Comparison of ENCODE assay signal across 13 cellular contexts in the genomic region with DNA sequence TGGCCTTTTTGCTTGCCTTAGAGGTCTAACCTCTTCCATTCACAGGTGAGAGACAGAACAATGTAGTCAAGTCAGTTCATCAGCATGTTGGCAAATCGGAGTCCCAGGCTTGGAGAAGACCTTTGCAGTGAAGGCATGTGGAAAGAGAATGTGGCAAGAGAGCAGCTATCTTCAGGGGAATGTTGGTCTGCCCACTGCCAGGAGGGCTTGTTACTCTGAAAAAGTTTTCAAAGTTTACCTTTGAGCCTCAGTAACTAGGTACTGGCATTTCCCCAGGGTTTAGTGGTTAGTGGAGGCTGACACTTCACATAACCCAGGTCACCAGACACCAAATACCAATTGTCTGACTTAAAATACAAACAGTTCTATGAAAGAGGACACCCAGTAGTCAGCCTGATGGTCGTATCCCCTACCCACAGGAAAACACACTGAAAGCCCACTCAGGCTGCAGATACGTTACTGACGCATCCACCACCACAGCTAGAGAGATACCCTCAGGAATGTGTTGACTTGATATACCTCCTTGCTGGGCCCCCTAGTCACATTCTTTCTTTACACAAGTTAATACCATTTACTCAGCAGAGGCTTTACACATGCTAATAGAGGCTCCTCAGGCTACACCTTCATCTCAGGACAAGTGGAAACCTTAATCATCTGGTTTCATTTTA. TPM values are rescaled to one million over a fixed set of nuclear protein-coding genes. Genes with fewer than 3 reads are reported as not detected.
DNase-seq lines count a peak whose midpoint lies in the region; ATAC-seq and TF ChIP-seq lines count a peak whose summit lies in the region.
"Had no signal": no experiment of that assay in that cellular context is flagged by ENCODE, and none has a peak within 500 bp of the region (broad histone marks: within the 10 kb centered on the region; RNA-seq: fewer than 3 reads in every experiment).

No MANE protein-coding gene starts in this region.

- no peak overlapping the region for H3K4me3 Mint-ChIP-seq in activated CD4-positive, alpha-beta T cell treated with anti-CD3 and anti-CD28 coated beads, Interleukin-2, amount 10 ng/mL, durations not matched to agents 24 days and 14 days
- H3K4me3 Mint-ChIP-seq: CD4-positive, alpha-beta T cell had no signal

- H3K36me3 ChIP-seq in brain microvascular endothelial cell (replicated peaks): no peaks in the 10 kb centered on the region
- H3K36me3 ChIP-seq: ascending aorta had no signal

- peaks cover 3% of the 10 kb centered on the region for H3K4me1 Mint-ChIP-seq in activated CD4-positive, alpha-beta T cell treated with anti-CD3 and anti-CD28 coated beads, Interleukin-2, amount 10 ng/mL, durations not matched to agents 24 days and 14 days

- no peak for ATAC-seq in HG03196 (IDR thresholded peaks at IDR 0.05; ENCODE audit: unreplicated experiment)

- H3K27me3 Mint-ChIP-seq in activated CD4-positive, alpha-beta T cell treated with anti-CD3 and anti-CD28 coated beads, Interleukin-2, amount 10 ng/mL, durations not matched to agents 24 days and 14 days: no peaks in the 10 kb centered on the region
- H3K27me3 Mint-ChIP-seq: CD4-positive, alpha-beta T cell had no signal

- no peak overlapping the region for H3K27ac Mint-ChIP-seq in activated CD4-positive, alpha-beta T cell treated with anti-CD3 and anti-CD28 coated beads, Interleukin-2, amount 10 ng/mL, durations not matched to agents 24 days and 14 days
- H3K27ac Mint-ChIP-seq: CD4-positive, alpha-beta T cell had no signal

- H3K27me3 ChIP-seq in brain microvascular endothelial cell (replicated peaks): no peaks in the 10 kb centered on the region
- H3K27me3 ChIP-seq: ascending aorta had no signal

- no peak overlapping the region for H3K4me3 ChIP-seq in brain microvascular endothelial cell (ENCODE audit: low read depth, low read length)
- H3K4me3 ChIP-seq: ascending aorta had no signal

- in situ Hi-C loops in brain microvascular endothelial cell (cut with HindIII; ENCODE audit: low pct_ligation_motif_present, low sequenced_read_pairs): no loop called here

- no peaks in the 10 kb centered on the region for H3K9me3 Mint-ChIP-seq in activated CD4-positive, alpha-beta T cell treated with anti-CD3 and anti-CD28 coated beads, Interleukin-2, amount 10 ng/mL, durations not matched to agents 24 days and 14 days
- H3K9me3 Mint-ChIP-seq: CD4-positive, alpha-beta T cell had no signal

- peak overlapping the region; percentile 68 for H3K27ac ChIP-seq in brain microvascular endothelial cell
- H3K27ac ChIP-seq: ascending aorta, parathyroid adenoma had no signal

- TF ChIP-seq CTCF in brain microvascular endothelial cell (IDR thresholded peaks at IDR 0.05; ENCODE audit: low read depth, low read length, missing control alignments): no peak

- intact Hi-C loops in activated CD4-positive, alpha-beta T cell treated with anti-CD3 and anti-CD28 coated beads, Interleukin-2, amount 10 ng/mL, durations not matched to agents 24 days and 14 days (cut with micrococcal nuclease): no loop called here

- H3K36me3 Mint-ChIP-seq in activated CD4-positive, alpha-beta T cell treated with anti-CD3 and anti-CD28 coated beads, Interleukin-2, amount 10 ng/mL, durations not matched to agents 24 days and 14 days (ENCODE audit: low read depth): no peaks in the 10 kb centered on the region

- DNase-seq in AG08395 (ENCODE audit: low spot score) (peak; percentile 58), HT1080 (ENCODE audit: low read depth) (peak; percentile 99), brain microvascular endothelial cell (peak; percentile 98), iPS-NIHi7 (ENCODE audit: extremely low spot score) (peak; percentile 81), NCI-H345 (lab: John Stamatoyannopoulos, UW) (no peak), ecto neural progenitor cell (ENCODE audit: low spot score) (no peak)
- no peak for DNase-seq in activated CD4-positive, alpha-beta T cell treated with anti-CD3 and anti-CD28 coated beads, Interleukin-2, amount 10 ng/mL, durations not matched to agents 24 days and 14 days
- DNase-seq: CD4-positive, alpha-beta T cell; NCI-H2081; SHP77 treated with DMSO at 0.1 percent for 48 hours had no signal

RNA-seq across cellular contexts. Expression of a gene that starts 9.7 kb away (rescaled TPM):
- 3.5 and 4.9 TPM in 2 replicates for total RNA-seq in HT1080 (2014; rRNA removed; shearing (Covaris generic))
- polyA plus RNA-seq in HT1080 (2015; cell fraction: cytosol; rRNA removed): 4.0 TPM in 2 replicates
- 12.4 and 16.2 TPM in 2 replicates for polyA plus RNA-seq in HT1080 (2015; cell fraction: nucleus; rRNA removed)
- 31.1 and 33.9 TPM in 2 replicates for total RNA-seq in activated CD4-positive, alpha-beta T cell treated with anti-CD3 and anti-CD28 coated beads, Interleukin-2, amount 10 ng/mL, durations not matched to agents 24 days and 14 days

Comparison
In these comparisons a context has a peak if more than half of its experiments do, and no peak if none do; other contexts are left out.
1. DNase-seq: peak in AG08395 (single experiment), HT1080 (single experiment), brain microvascular endothelial cell (single experiment) and iPS-NIHi7 (single experiment); none in NCI-H345 (single experiment), ecto neural progenitor cell (single experiment) and activated CD4-positive, alpha-beta T cell treated with anti-CD3 and anti-CD28 coated beads, Interleukin-2, amount 10 ng/mL, durations not matched to agents 24 days and 14 days (single experiment).